ENCODE assay signal across 9 cellular contexts in genomic region chr3:101898752-101899169, GRCh38. TPM values are rescaled to one million over a fixed set of nuclear protein-coding genes. Genes with fewer than 3 reads are reported as not detected.
A peak's percentile ranks its signal among the peaks of the same experiment; 100 is the strongest.
DNase-seq lines count a peak whose midpoint lies in the region; ATAC-seq and TF ChIP-seq lines count a peak whose summit lies in the region.
"Had no signal": no experiment of that assay in that cellular context is flagged by ENCODE, and none has a peak within 500 bp of the region (broad histone marks: within the 10 kb centered on the region; RNA-seq: fewer than 3 reads in every experiment).

No MANE protein-coding gene starts in this region.

- H3K36me3 ChIP-seq in aorta (ENCODE audit: control insufficient read depth in 1 of 2, insufficient read depth in 2 of 2, low read length in 1 of 2) = no peaks in the 10 kb centered on the region
- no peaks in the 10 kb centered on the region for H3K36me3 ChIP-seq in uterus

- H3K27me3 ChIP-seq in aorta (ENCODE audit: control insufficient read depth in 1 of 2, insufficient read depth in 2 of 2, low read length in 1 of 2) (no peaks in the 10 kb centered on the region), uterus (no peaks in the 10 kb centered on the region)

- TF ChIP-seq POLR2A in uterus (IDR thresholded peaks at IDR 0.05) = no peak

- intact Hi-C loops in natural killer cell (cut with micrococcal nuclease) (no loop called here), aorta (cut with DNase I) (no loop called here), uterus (cut with DNase I; ENCODE audit: low total_unique reads) (no loop called here)

- H3K9me3 Mint-ChIP-seq in natural killer cell = no peaks in the 10 kb centered on the region
- no peaks in the 10 kb centered on the region for H3K9me3 Mint-ChIP-seq in natural killer cell treated with Interleukin-12 subunit alpha and Interleukin-12 subunit beta and Interleukin-15 and Interleukin-18, amount 100 ng/mL, for 72 hours

- H3K9me3 ChIP-seq in aorta (ENCODE audit: control insufficient read depth, low read length) = no peaks in the 10 kb centered on the region
- no peaks in the 10 kb centered on the region for H3K9me3 ChIP-seq in uterus

- no peak for DNase-seq in natural killer cell
- DNase-seq in natural killer cell treated with Interleukin-12 subunit alpha and Interleukin-12 subunit beta and Interleukin-15 and Interleukin-18, amount 100 ng/mL, for 72 hours (ENCODE audit: low spot score) = no peak
- peak; percentile 61 for DNase-seq in OCI-M1 (lab: John Stamatoyannopoulos, UW)
- no peak for DNase-seq in aorta
- DNase-seq in uterus = no peak
- DNase-seq in NCI-H510A treated with DMSO at 0.1 percent for 48 hours (lab: John Stamatoyannopoulos, UW) = no peak
- no peak for DNase-seq in HK-2 (ENCODE audit: unreplicated experiment)
- DNase-seq: activated CD4-positive, alpha-beta memory T cell treated with anti-CD3 and anti-CD28 coated beads for 36 hours had no signal

- H3K4me3 ChIP-seq in aorta (ENCODE audit: low read length in 2 of 2) (no peak overlapping the region), uterus (no peak overlapping the region)

- no peaks in the 10 kb centered on the region for H3K4me1 Mint-ChIP-seq in natural killer cell
- H3K4me1 Mint-ChIP-seq in natural killer cell treated with Interleukin-12 subunit alpha and Interleukin-12 subunit beta and Interleukin-15 and Interleukin-18, amount 100 ng/mL, for 72 hours (ENCODE audit: low read depth in 2 of 2) = peaks cover 8 to 9% of the 10 kb centered on the region in 2 donors

- H3K4me3 Mint-ChIP-seq in natural killer cell = no peak overlapping the region
- H3K4me3 Mint-ChIP-seq in natural killer cell treated with Interleukin-12 subunit alpha and Interleukin-12 subunit beta and Interleukin-15 and Interleukin-18, amount 100 ng/mL, for 72 hours = no peak overlapping the region
- H3K4me3 Mint-ChIP-seq: activated CD4-positive, alpha-beta memory T cell treated with anti-CD3 and anti-CD28 coated beads for 36 hours had no signal

- H3K36me3 Mint-ChIP-seq in natural killer cell = no peaks in the 10 kb centered on the region
- H3K36me3 Mint-ChIP-seq in natural killer cell treated with Interleukin-12 subunit alpha and Interleukin-12 subunit beta and Interleukin-15 and Interleukin-18, amount 100 ng/mL, for 72 hours = no peaks in the 10 kb centered on the region
- H3K36me3 Mint-ChIP-seq: activated CD4-positive, alpha-beta memory T cell treated with anti-CD3 and anti-CD28 coated beads for 36 hours had no signal

- 42 to 43% methylated on average over 5 of the region's 5 CpGs for WGBS in aorta, 2 donors

- no peak for TF ChIP-seq CTCF in natural killer cell (IDR thresholded peaks at IDR 0.05)
- TF ChIP-seq CTCF in uterus (IDR thresholded peaks at IDR 0.05) = no peak

- H3K4me1 ChIP-seq in aorta (ENCODE audit: control insufficient read depth in 1 of 2, insufficient read depth in 2 of 2, low read length in 2 of 2) = no peaks in the 10 kb centered on the region
- no peaks in the 10 kb centered on the region for H3K4me1 ChIP-seq in uterus

- no peak overlapping the region for H3K27ac Mint-ChIP-seq in natural killer cell
- H3K27ac Mint-ChIP-seq in natural killer cell treated with Interleukin-12 subunit alpha and Interleukin-12 subunit beta and Interleukin-15 and Interleukin-18, amount 100 ng/mL, for 72 hours = no peak overlapping the region
- H3K27ac Mint-ChIP-seq: activated CD4-positive, alpha-beta memory T cell treated with anti-CD3 and anti-CD28 coated beads for 36 hours had no signal

- no peaks in the 10 kb centered on the region for H3K27me3 Mint-ChIP-seq in natural killer cell (ENCODE audit: low read depth in 2 of 2)
- H3K27me3 Mint-ChIP-seq in natural killer cell treated with Interleukin-12 subunit alpha and Interleukin-12 subunit beta and Interleukin-15 and Interleukin-18, amount 100 ng/mL, for 72 hours = no peaks in the 10 kb centered on the region
- H3K27me3 Mint-ChIP-seq: activated CD4-positive, alpha-beta memory T cell treated with anti-CD3 and anti-CD28 coated beads for 36 hours had no signal

- peak; percentile 21 to 43 (median 28) for ATAC-seq in natural killer cell
- ATAC-seq in natural killer cell treated with Interleukin-12 subunit alpha and Interleukin-12 subunit beta and Interleukin-15 and Interleukin-18, amount 100 ng/mL, for 72 hours = no peak
- ATAC-seq in HG03039 (IDR thresholded peaks at IDR 0.05; ENCODE audit: unreplicated experiment) = peak; percentile 87
- ATAC-seq in aorta (ENCODE audit: low FRiP score) = peak; percentile 19

- H3K27ac ChIP-seq in aorta (ENCODE audit: low read depth in 1 of 2, low read length in 2 of 2) (no peak overlapping the region), uterus (no peak overlapping the region)

RNA-seq across cellular contexts. Expression of gene NFKBIZ, which starts 49.4 kb away (rescaled TPM):
- total RNA-seq in natural killer cell = 100 to 1,000 TPM; 510 to 811 (median 774) TPM
- 100 to 1,000 TPM; 314 to 418 TPM for total RNA-seq in natural killer cell treated with Interleukin-12 subunit alpha and Interleukin-12 subunit beta and Interleukin-15 and Interleukin-18, amount 100 ng/mL, for 72 hours
- total RNA-seq in aorta = 100 to 1,000 TPM; 109 to 198 TPM
- polyA plus RNA-seq in aorta = 10 to 100 TPM in 1 of 2 donors, 1 to 10 TPM in 1; 6.5 to 65.2 TPM
- total RNA-seq in uterus = 100 to 1,000 TPM in 1 of 4 donors, 10 to 100 TPM in 3; 10.2 to 119 (median 58.9) TPM

Comparison
In these comparisons a context has a peak if more than half of its experiments do, and no peak if none do; other contexts are left out.
1. ATAC-seq: peak in natural killer cell (3 of 3), HG03039 (single experiment) and aorta (single experiment); none in natural killer cell treated with Interleukin-12 subunit alpha and Interleukin-12 subunit beta and Interleukin-15 and Interleukin-18, amount 100 ng/mL, for 72 hours (0 of 2).